9 cellular contexts compared by ENCODE assay signal in the genomic region with DNA sequence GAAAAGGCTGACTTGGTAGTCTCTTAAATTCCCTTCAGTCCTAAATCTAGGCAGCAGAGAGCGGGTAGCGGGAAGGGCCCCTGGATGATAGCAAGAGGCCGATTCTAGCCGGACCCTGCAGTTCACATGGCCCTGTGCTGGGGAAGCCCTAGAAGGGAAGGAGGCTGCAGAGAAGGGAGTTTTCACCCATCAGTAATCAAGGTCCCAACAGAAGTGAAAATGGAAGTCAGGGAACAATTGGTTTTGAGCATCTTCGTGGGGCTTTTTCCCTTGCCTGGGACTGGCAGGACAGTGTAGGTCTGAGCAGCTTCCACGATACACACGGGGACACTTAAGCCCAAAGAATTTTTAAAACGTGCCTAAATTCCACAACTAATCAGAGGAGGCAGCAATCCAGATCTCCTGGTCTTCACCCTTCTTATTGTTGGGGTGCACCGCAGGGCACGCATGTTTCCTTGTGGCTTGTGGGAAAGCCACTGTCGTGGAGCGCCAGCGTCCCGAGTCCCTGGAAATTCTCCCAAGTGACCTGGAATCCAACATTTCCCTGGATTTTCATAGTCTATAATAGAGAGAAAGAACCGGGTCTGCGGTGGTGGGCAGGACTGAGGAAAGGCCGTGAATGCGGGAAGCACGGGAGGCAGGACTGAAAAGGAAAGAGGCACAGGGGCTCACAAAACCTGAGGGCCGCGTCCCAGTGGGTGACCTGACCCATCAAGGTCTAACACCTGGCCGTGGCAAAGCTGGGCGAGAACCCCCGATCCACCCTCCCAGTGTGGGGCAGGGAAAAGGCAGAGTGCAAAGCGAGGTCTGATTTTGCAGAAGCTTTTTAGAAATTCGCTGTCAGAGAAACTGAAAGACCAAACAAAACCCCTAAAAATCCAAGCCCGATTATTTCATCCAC. TPM values are rescaled to one million over a fixed set of nuclear protein-coding genes. Genes with fewer than 3 reads are reported as not detected.
DNase-seq lines count a peak whose midpoint lies in the region; ATAC-seq and TF ChIP-seq lines count a peak whose summit lies in the region.
"Had no signal": no experiment of that assay in that cellular context is flagged by ENCODE, and none has a peak within 500 bp of the region (broad histone marks: within the 10 kb centered on the region; RNA-seq: fewer than 3 reads in every experiment).

No MANE protein-coding gene starts in this region.

- peak overlapping the region; percentile 66 for H3K4me3 ChIP-seq in GM12864 (ENCODE audit: low read depth, low read length)
- peak overlapping the region; percentile 80 for H3K4me3 ChIP-seq in WI38 (ENCODE audit: low read depth, low read length)
- H3K4me3 ChIP-seq in fibroblast of pulmonary artery (replicated peaks; ENCODE audit: low read depth, low read length): peak overlapping the region; percentile 74
- peak overlapping the region; percentile 49 to 70 (median 68) for H3K4me3 ChIP-seq in sigmoid colon

- 19% methylated on average over 27 of the region's 27 CpGs for WGBS in sigmoid colon, 2 donors

- ATAC-seq in HG02938 (IDR thresholded peaks at IDR 0.05; ENCODE audit: unreplicated experiment): no peak
- ATAC-seq in HG03571 (IDR thresholded peaks at IDR 0.05; ENCODE audit: unreplicated experiment): no peak

- H3K27ac ChIP-seq in sigmoid colon: peak overlapping the region; percentile 74 to 82 (median 78)

- H3K4me1 ChIP-seq in sigmoid colon: peaks cover 0 to 27% (median 24%) of the 10 kb centered on the region in 4 donors

- no peaks in the 10 kb centered on the region for H3K9me3 ChIP-seq in sigmoid colon

- no peaks in the 10 kb centered on the region for H3K36me3 ChIP-seq in sigmoid colon

- no peak for TF ChIP-seq POLR2A in sigmoid colon (IDR thresholded peaks at IDR 0.05)

- peaks cover 0 to 14% (median 7%) of the 10 kb centered on the region in 3 donors for H3K27me3 ChIP-seq in sigmoid colon

- TF ChIP-seq CTCF in GM12864 (IDR thresholded peaks at IDR 0.05; ENCODE audit: low read depth, low read length, missing control alignments) (no peak), WI38 (IDR thresholded peaks at IDR 0.05; ENCODE audit: low read depth, low read length) (no peak), fibroblast of pulmonary artery (IDR thresholded peaks at IDR 0.05; ENCODE audit: low read length, missing control alignments) (no peak), sigmoid colon (IDR thresholded peaks at IDR 0.05) (no peak)

- DNase-seq in GM12864 (ENCODE audit: low read depth): no peak
- no peak for DNase-seq in fibroblast of pulmonary artery (ENCODE audit: low read depth)
- DNase-seq in sigmoid colon: no peak
- DNase-seq in NCI-H774 (lab: John Stamatoyannopoulos, UW): no peak
- DNase-seq in NCI-H69 (lab: John Stamatoyannopoulos, UW): no peak

- TF ChIP-seq EP300 in sigmoid colon (IDR thresholded peaks at IDR 0.05): no peak

- intact Hi-C loops in sigmoid colon (cut with DNase I): loop anchor here (5.0 kb wide), 1 partner anchor 33 kb away; no protein-coding TSS in a partner anchor

RNA-seq across cellular contexts. Expression of a gene that starts 0.8 kb away (rescaled TPM):
- 10 to 100 TPM; 23.5 to 44.3 (median 41.2) TPM for total RNA-seq in sigmoid colon
- polyA plus RNA-seq in sigmoid colon: 10 to 100 TPM; 51.2 to 94.3 (median 74.7) TPM

RNA-seq across cellular contexts. Expression of a gene that starts 29.9 kb away (rescaled TPM):
- not detected for total RNA-seq in sigmoid colon
- polyA plus RNA-seq in sigmoid colon: 1 to 10 TPM in 2 of 3 donors, under 1 TPM in 1; 0.92 to 1.8 (median 1.3) TPM
- total RNA-seq: NCI-H460 had no signal
